ENCODE assay signal across 29 cellular contexts in the genomic region with DNA sequence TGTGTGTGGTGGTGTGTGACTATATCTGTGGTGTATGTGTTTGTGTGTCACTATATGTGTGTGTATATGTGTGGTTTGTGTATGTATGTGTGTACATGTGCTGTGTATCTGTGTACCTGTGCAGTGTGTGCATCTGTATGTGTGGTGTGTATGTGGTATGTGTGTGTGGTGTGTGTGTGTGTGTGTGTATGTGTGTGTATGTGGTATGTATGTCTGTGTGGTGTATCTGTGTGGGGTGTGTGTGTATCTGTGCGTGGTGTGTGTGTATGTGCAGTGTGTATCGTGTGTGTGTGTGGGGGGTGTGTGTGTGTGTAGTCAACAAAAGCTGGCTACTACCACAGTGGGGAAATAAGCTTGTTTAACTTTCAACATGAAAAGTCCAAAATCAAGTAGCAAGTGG.
"Had no signal": no experiment of that assay in that cellular context is flagged by ENCODE, and none has a peak within 500 bp of the region (broad histone marks: within the 10 kb centered on the region; RNA-seq: fewer than 3 reads in every experiment).

No MANE protein-coding gene starts in this region.

- ATAC-seq: activated naive CD4-positive, alpha-beta T cell treated with anti-CD3 and anti-CD28 coated beads, Interleukin-2, amount 50 U/mL, for 72 hours; activated T-cell treated with anti-CD3 and anti-CD28 coated beads, Interleukin-2, amount 50 U/mL, for 72 hours had no signal

- H3K4me1 ChIP-seq: ascending aorta, breast epithelium, colonic mucosa had no signal

- FAIRE-seq: endometrium, endothelial cell of umbilical vein, frontal cortex had no signal

- DNase-seq: activated CD4-positive, alpha-beta memory T cell treated with anti-CD3 and anti-CD28 coated beads, Interleukin-2, amount 10 ng/mL, durations not matched to agents 7 days and 5 days; activated CD4-positive, alpha-beta T cell treated with anti-CD3 and anti-CD28 coated beads for 1 hour; activated CD4-positive, alpha-beta T cell treated with anti-CD3 and anti-CD28 coated beads for 4 hours; activated CD4-positive, alpha-beta T cell treated with anti-CD3 and anti-CD28 coated beads, Interleukin-2, amount 10 ng/mL, durations not matched to agents 7 days and 5 days; activated CD4-positive, alpha-beta T cell treated with anti-CD3 and anti-CD28 coated beads, Interleukin-2, amount 50 U/mL, for 4 hours; activated CD8-positive, alpha-beta memory T cell treated with anti-CD3 and anti-CD28 coated beads, Interleukin-2, amount 50 U/mL, for 48 hours; activated gamma-delta T cell; activated naive CD4-positive, alpha-beta T cell; activated naive CD4-positive, alpha-beta T cell treated with anti-CD3 and anti-CD28 coated beads, Interleukin-2, amount 10 ng/mL, durations not matched to agents 7 days and 5 days; activated naive CD8-positive, alpha-beta T cell treated with anti-CD3 and anti-CD28 coated beads, Interleukin-2, amount 10 ng/mL, durations not matched to agents 7 days and 5 days; activated T-cell treated with anti-CD3 and anti-CD28 coated beads for 4 hours; activated T-cell treated with anti-CD3 and anti-CD28 coated beads, Interleukin-2, amount 50 U/mL, for 24 hours; activated T-cell treated with anti-CD3 and anti-CD28 coated beads, Interleukin-2, amount 50 U/mL, for 72 hours; central memory CD4-positive, alpha-beta T cell; cerebellar nuclear complex; colonic mucosa; effector CD8-positive, alpha-beta T cell; foreskin fibroblast; heart left ventricle; T-helper 2 cell had no signal

- H3K4me3 ChIP-seq: ascending aorta, breast epithelium, cardiac muscle cell, colonic mucosa, heart left ventricle had no signal

- H3K27ac ChIP-seq: ascending aorta, breast epithelium, cardiac muscle cell, colonic mucosa, epithelial cell of prostate, heart left ventricle, VCaP had no signal

- H3K27me3 ChIP-seq: ascending aorta, colonic mucosa had no signal

- H3K36me3 ChIP-seq: ascending aorta, breast epithelium, cardiac muscle cell, colonic mucosa, heart left ventricle had no signal

- H3K9me3 ChIP-seq: ascending aorta, breast epithelium, colonic mucosa, heart left ventricle had no signal
